In genomic region chr2:42079737-42080287, GRCh38 we compare ENCODE assay signal across 18 cellular contexts. TPM values are rescaled to one million over a fixed set of nuclear protein-coding genes. Genes with fewer than 3 reads are reported as not detected.
DNase-seq lines count a peak whose midpoint lies in the region; ATAC-seq, FAIRE-seq and TF ChIP-seq lines count a peak whose summit lies in the region.
"Had no signal": no experiment of that assay in that cellular context is flagged by ENCODE, and none has a peak within 500 bp of the region (broad histone marks: within the 10 kb centered on the region; RNA-seq: fewer than 3 reads in every experiment).

No MANE protein-coding gene starts in this region.

- no peaks in the 10 kb centered on the region; the same call in 1 of the 2 replicates for H4K20me1 ChIP-seq in K562 (replicated peaks; ENCODE audit: control insufficient read depth, insufficient read depth, low read length)
- H4K20me1 ChIP-seq in PC-3 (ENCODE audit: low read length) = no peaks in the 10 kb centered on the region

- H3K36me3 ChIP-seq in HEK293 (ENCODE audit: control insufficient read depth in 2 of 2, insufficient read depth in 1 of 2, low read length in 2 of 2) (no peaks in the 10 kb centered on the region), K562 (ENCODE audit: control insufficient read depth, insufficient read depth, low read length) (no peaks in the 10 kb centered on the region), PC-3 (ENCODE audit: low read depth, low read length) (no peaks in the 10 kb centered on the region)
- H3K36me3 ChIP-seq: HAP-1 had no signal

- H2AFZ ChIP-seq in K562 (ENCODE audit: low read depth, low read length) (no peak overlapping the region), PC-3 (ENCODE audit: low read length) (no peak overlapping the region)
- H2AFZ ChIP-seq: GM23248 had no signal

- H3F3A ChIP-seq in PC-3 (ENCODE audit: low read length, unreplicated experiment) = no peaks in the 10 kb centered on the region

- FAIRE-seq in A549 (lab: Jason Lieb, UNC) (no peak), K562 (lab: Jason Lieb, UNC) (no peak)
- FAIRE-seq: G401.6, GM12892 had no signal

- H3K27me3 ChIP-seq in K562 (ENCODE audit: control insufficient read depth in 2 of 2, insufficient read depth in 2 of 2, low read length in 2 of 2) (peaks cover 4 to 11% of the 10 kb centered on the region in 2 experiments; a peak in 3 of 5 replicates), PC-3 (ENCODE audit: low read length) (no peaks in the 10 kb centered on the region)

- intact Hi-C loops in K562 (cut with micrococcal nuclease) (no loop called here), posterior vena cava (cut with DNase I) (no loop called here), PC-3 (cut with micrococcal nuclease) (no loop called here)

- H3K27ac ChIP-seq in A549 (peak overlapping the region; percentile 8 to 37; a peak in 4 of 6 replicates), HEK293 (ENCODE audit: extremely low read depth, low read depth, low read length) (no peak overlapping the region), K562 (ENCODE audit: extremely low read depth, low read depth, low read length) (no peak overlapping the region), PC-3 (ENCODE audit: low read length) (no peak overlapping the region)
- H3K27ac ChIP-seq: GM23248 had no signal

- no peak overlapping the region for H3K4me2 ChIP-seq in A549
- H3K4me2 ChIP-seq in K562 (ENCODE audit: insufficient read depth, low read length) = no peak overlapping the region
- H3K4me2 ChIP-seq in PC-3 (ENCODE audit: low read length) = no peak overlapping the region

- POLR2A ChIA-PET in A549 (lab: Yijun Ruan, JAX) = no interaction called here
- POLR2A ChIA-PET in HEK293 (lab: Yijun Ruan, JAX) = no interaction called here
- POLR2A ChIA-PET in K562 (lab: Yijun Ruan, JAX) = no interaction called here
- POLR2A ChIA-PET in PC-3 (lab: Charles Lee; ENCODE audit: unreplicated experiment) = no interaction called here

- no peak for ATAC-seq in A549
- no peak for ATAC-seq in K562
- no peak for ATAC-seq in PC-3

- TF ChIP-seq CTCF in A549 (IDR thresholded peaks at IDR 0.05) = no peak
- TF ChIP-seq CTCF in HEK293 (tag by site-specific recombination; IDR thresholded peaks at IDR 0.05) = no peak
- no peak for TF ChIP-seq CTCF in K562 (IDR thresholded peaks at IDR 0.05 in 2 of 3, conservative IDR thresholded peaks at IDR 0.05 in 1 of 3; ENCODE audit: insufficient read depth in 2 of 3, low read depth in 1 of 3, low read length in 3 of 3)
- TF ChIP-seq CTCF in PC-3 (conservative IDR thresholded peaks at IDR 0.05; ENCODE audit: low read depth, low read length) = no peak

- H3K4me3 ChIP-seq in A549 = no peak overlapping the region
- no peak overlapping the region for H3K4me3 ChIP-seq in HEK293 (ENCODE audit: low read depth, low read length)
- no peak overlapping the region for H3K4me3 ChIP-seq in K562
- no peak overlapping the region for H3K4me3 ChIP-seq in PC-3 (ENCODE audit: low read length)
- H3K4me3 ChIP-seq: GM23248, HAP-1 had no signal

- CTCF ChIA-PET in A549 (lab: Yijun Ruan, JAX) = interaction anchor here (1.0 to 16.8 kb wide), 5 partner anchors 6 to 210 kb away, joined by 3 to 761 read pairs (median 3); no protein-coding TSS in a partner anchor
- CTCF ChIA-PET in HEK293 (lab: Yijun Ruan, JAX) = interaction anchor here (0.7 to 13.0 kb wide), 3 partner anchors 11 to 210 kb away, joined by 3 to 369 read pairs (median 3); no protein-coding TSS in a partner anchor
- CTCF ChIA-PET in K562 (lab: Yijun Ruan, JAX; ENCODE audit: low intra/inter-chr PET ratio) = no interaction called here
- CTCF ChIA-PET in PC-3 (lab: Charles Lee) = no interaction called here

- in situ Hi-C loops in K562 (cut with MboI) = no loop called here

- TF ChIP-seq RAD21 in A549 (conservative IDR thresholded peaks at IDR 0.05 in 1 of 2, IDR thresholded peaks at IDR 0.05 in 1 of 2) (no peak), K562 (CRISPR knock-in tag; conservative IDR thresholded peaks at IDR 0.05 in 1 of 2, IDR thresholded peaks at IDR 0.05 in 1 of 2) (no peak)

- TF ChIP-seq POLR2A in A549 (IDR thresholded peaks at IDR 0.05; ENCODE audit: low read length) (no peak), K562 (conservative IDR thresholded peaks at IDR 0.05) (no peak)

- H3K79me2 ChIP-seq in K562 (ENCODE audit: control insufficient read depth, insufficient read depth, low read length) (no peaks in the 10 kb centered on the region), PC-3 (ENCODE audit: low read length) (no peaks in the 10 kb centered on the region)

- H3K4me1 ChIP-seq in A549 (peaks cover 14% of the 10 kb centered on the region), HEK293 (ENCODE audit: control insufficient read depth, insufficient read depth, low read length) (peaks cover 9% of the 10 kb centered on the region), K562 (replicated peaks in 1 of 2; ENCODE audit: control insufficient read depth in 2 of 2, insufficient read depth in 2 of 2, low read length in 2 of 2) (no peaks in the 10 kb centered on the region), PC-3 (ENCODE audit: insufficient read depth, low read length) (no peaks in the 10 kb centered on the region)
- H3K4me1 ChIP-seq: HAP-1 had no signal

- no peaks in the 10 kb centered on the region for H3K9me3 ChIP-seq in A549
- no peaks in the 10 kb centered on the region for H3K9me3 ChIP-seq in HEK293 (ENCODE audit: control insufficient read depth, insufficient read depth, low read depth, low read length)
- no peaks in the 10 kb centered on the region for H3K9me3 ChIP-seq in K562 (replicated peaks; ENCODE audit: control insufficient read depth, insufficient read depth, low read depth, low read length)
- no peaks in the 10 kb centered on the region for H3K9me3 ChIP-seq in PC-3 (ENCODE audit: low read length)
- H3K9me3 ChIP-seq: HAP-1 had no signal

- H3K9ac ChIP-seq in K562 (ENCODE audit: insufficient read depth in 1 of 2, low read depth in 2 of 2, low read length in 2 of 2) (no peak overlapping the region), PC-3 (ENCODE audit: low read length) (no peak overlapping the region)
- H3K9ac ChIP-seq: GM23248 had no signal

- WGBS in A549 (ENCODE audit: missing lambda C conversion rate) = 56% methylated on average over 3 of the region's 3 CpGs
- WGBS in K562 (ENCODE audit: insufficient coverage, low coverage, missing lambda C conversion rate) = 0% methylated on average over 3 of the region's 3 CpGs

- no TSS peak for BruUV-seq in K562 (replicated peaks; lab: Mats Ljungman, UMichigan)
- no TSS peak for BruUV-seq in PC-3 (replicated peaks; lab: Mats Ljungman, UMichigan)

- no peaks in the 10 kb centered on the region for H3K9me1 ChIP-seq in K562 (ENCODE audit: control insufficient read depth, insufficient read depth, low read length)

- TF ChIP-seq EP300 in A549 (IDR thresholded peaks at IDR 0.05) = no peak
- TF ChIP-seq EP300 in K562 (IDR thresholded peaks at IDR 0.05; ENCODE audit: low read length) = no peak

- DNase-seq in A549 (ENCODE audit: low read depth in 1 of 2, low spot score in 1 of 2) (no peak), K562 (ENCODE audit: extremely low read depth in 1 of 4, low spot score in 3 of 4) (no peak), posterior vena cava (ENCODE audit: low spot score) (peak; percentile 4), PC-3 (no peak), SHP77 treated with DMSO at 0.1 percent for 48 hours (lab: John Stamatoyannopoulos, UW) (no peak), T1000 (lab: John Stamatoyannopoulos, UW) (no peak)
- DNase-seq: 8988T; C1 segment of cervical spinal cord; Calu3; CD4-positive, alpha-beta memory T cell; COR-L47; DMS53; DMS79 treated with DMSO at 0.1 percent for 48 hours; GM23248 had no signal

- no peaks in the 10 kb centered on the region for H3K9me2 ChIP-seq in PC-3 (replicated peaks; ENCODE audit: low read length)

TF ChIP-seq in A549, 52 proteins besides CTCF, POLR2A, EP300 and RAD21 (continues in another document):
- TF ChIP-seq CEBPB (IDR thresholded peaks at IDR 0.05) = no peak
- TF ChIP-seq TP53 (CRISPR knock-in tag; IDR thresholded peaks at IDR 0.05) = no peak
- TF ChIP-seq FOSL2 (IDR thresholded peaks at IDR 0.05) = no peak
- no peak for TF ChIP-seq FOSL2 (CRISPR knock-in tag; IDR thresholded peaks at IDR 0.05)

TF ChIP-seq in HEK293, 187 proteins besides CTCF, POLR2A, EP300 and RAD21:
- TF ChIP-seq ZNF121 (tag by site-specific recombination; IDR thresholded peaks at IDR 0.05) (no peak), PRDM1 (tag by site-specific recombination; IDR thresholded peaks at IDR 0.05) (peak; percentile 55; the same call in 1 of the 2 replicates), ZNF600 (tag by site-specific recombination; IDR thresholded peaks at IDR 0.05) (no peak)

TF ChIP-seq in K562, 482 proteins besides CTCF, POLR2A, EP300 and RAD21 (continues in another document):
- no peak for TF ChIP-seq MTA1 (IDR thresholded peaks at IDR 0.05; ENCODE audit: borderline replicate concordance)

RNA-seq across cellular contexts. Expression of gene PKDCC, which starts 32.0 kb away (rescaled TPM):
- polyA plus RNA-seq in A549 (2011; rRNA removed) (30.0 and 42.9 TPM in 2 replicates), A549 (2017; fragmentation: RNase III; extraction: RNeasy Plus Mini Kit Qiagen cat#74134 plus additional on column Dnase treatment) (64.5 to 99.1 TPM (median 82.4 TPM) in 3 replicates), K562 (2011; rRNA removed) (14.8 and 23.1 TPM in 2 replicates), K562 (2014; fragmentation: Illumina TruSeq; extraction: Trizol) (1.3 and 1.9 TPM in 2 replicates), K562 (2014; fragmentation: Nextera tagmentation; extraction: Ambion mirVana) (not detected), K562 (2014; rRNA removed) (1.8 and 2.2 TPM in 2 replicates)
- 67.6 and 81.3 TPM in 2 replicates for polyA plus RNA-seq in A549 (2012; cell fraction: cytosol; rRNA removed)
- 257 and 275 TPM in 2 replicates for polyA plus RNA-seq in A549 (2012; cell fraction: nucleus; rRNA removed)
- polyA minus RNA-seq in A549 (2011; rRNA and poly(A)+ RNA removed) = 83.0 and 96.8 TPM in 2 replicates
- 11.0 and 54.2 TPM in 2 replicates for total RNA-seq in K562 (2011; cell fraction: chromatin; rRNA removed; ENCODE audit: low replicate concordance)
- total RNA-seq in K562 (2011; cell fraction: nucleolus; rRNA removed) = 31.8 and 42.2 TPM in 2 replicates
- 16.4 and 24.4 TPM in 2 replicates for total RNA-seq in K562 (2011; cell fraction: nucleoplasm; rRNA removed)
- total RNA-seq in K562 (2014; rRNA removed) (0.91 and 1.2 TPM in 2 replicates), K562 (2014; rRNA removed; fragmentation: Illumina TruSeq; extraction: Trizol) (0.73 and 1.2 TPM in 2 replicates), K562 (2015; rRNA removed; fragmentation: Illumina TruSeq; extraction: Trizol) (0.62 and 0.64 TPM in 2 replicates), K562 (2021) (1.3 and 1.5 TPM in 2 replicates), posterior vena cava (100 to 1,000 TPM; 137 to 169 TPM), PC-3 (2014; rRNA removed) (1.9 and 2.1 TPM in 2 replicates)
- polyA plus RNA-seq in K562 (2011; cell fraction: cytosol; rRNA removed) = 12.7 and 15.7 TPM in 2 replicates
- 99.6 and 103 TPM in 2 replicates for polyA plus RNA-seq in K562 (2011; cell fraction: nucleus; rRNA removed)
- polyA plus RNA-seq in K562 (2012) = 1.6 TPM in 2 replicates
- polyA minus RNA-seq in K562 (2011; rRNA and poly(A)+ RNA removed) = 12.6 and 13.2 TPM in 2 replicates
- 4.0 and 7.6 TPM in 2 replicates for polyA minus RNA-seq in K562 (2011; cell fraction: cytosol; rRNA and poly(A)+ RNA removed)
- polyA minus RNA-seq in K562 (2011; cell fraction: nucleus; rRNA and poly(A)+ RNA removed) = 12.7 and 16.7 TPM in 2 replicates
- total RNA-seq: CD4-positive, alpha-beta memory T cell had no signal

Comparison
In these comparisons a context has a peak if more than half of its experiments do, and no peak if none do; other contexts are left out.
1. H3K27ac ChIP-seq: peak in A549 (2 of 2); none in HEK293 (single experiment), K562 (single experiment) and PC-3 (single experiment).
2. CTCF ChIA-PET loops: an anchor here in A549 (1.0 to 16.8 kb wide) and HEK293 (0.7 to 13.0 kb wide); none called in K562 and PC-3.